ENCODE assay signal across 24 cellular contexts in genomic region chr6:40371621-40372020, GRCh38.
DNase-seq lines count a peak whose midpoint lies in the region; ATAC-seq, FAIRE-seq and TF ChIP-seq lines count a peak whose summit lies in the region.
"Had no signal": no experiment of that assay in that cellular context is flagged by ENCODE, and none has a peak within 500 bp of the region (broad histone marks: within the 10 kb centered on the region; RNA-seq: fewer than 3 reads in every experiment).

No MANE protein-coding gene starts in this region.

- no peak for FAIRE-seq in bronchial epithelial cell (lab: Jason Lieb, UNC)
- FAIRE-seq: endothelial cell of umbilical vein, GM12892 had no signal

- no peaks in the 10 kb centered on the region for H3K36me3 ChIP-seq in bronchial epithelial cell (ENCODE audit: control insufficient read depth, insufficient read depth, low read length)
- H3K36me3 ChIP-seq: BLaER1 treated with 17β-estradiol and CSF1 and Interleukin-3, amounts not matched to agents 10 nM and 100 nM; MG63; pancreas had no signal

- no peak overlapping the region for H3K4me3 ChIP-seq in bronchial epithelial cell (ENCODE audit: low read depth, low read length)
- H3K4me3 ChIP-seq: BLaER1 treated with 17β-estradiol and CSF1 and Interleukin-3, amounts not matched to agents 10 nM and 100 nM; body of pancreas; MG63; pancreas had no signal

- peaks cover 31% of the 10 kb centered on the region for H3K4me1 Mint-ChIP-seq in activated naive CD8-positive, alpha-beta T cell treated with anti-CD3 and anti-CD28 coated beads, Interleukin-2, amount 10 ng/mL, durations not matched to agents 7 days and 5 days
- H3K4me1 Mint-ChIP-seq in activated naive CD8-positive, alpha-beta T cell treated with anti-CD3 and anti-CD28 coated beads for 36 hours: peaks cover 4% of the 10 kb centered on the region
- H3K4me1 Mint-ChIP-seq in T-helper 2 cell treated with Interferon-gamma antibody and Interleukin-4, amounts not matched to agents 5 μg/mL and 100 μg/mL, for 36 hours (ENCODE audit: low read depth): peaks cover 40% of the 10 kb centered on the region
- H3K4me1 Mint-ChIP-seq in natural killer cell treated with Interleukin-12 subunit alpha and Interleukin-12 subunit beta and Interleukin-15 and Interleukin-18, amount 100 ng/mL, for 72 hours (ENCODE audit: low read depth in 2 of 2): peaks cover 48 to 67% of the 10 kb centered on the region in 2 donors
- H3K4me1 Mint-ChIP-seq: H9; neural crest cell; stimulated activated memory B cell treated with anti-CD40 and anti-IgM and Interleukin-4, amounts not matched to agents 10 μg/mL and 1 μg/mL and 100 μg/mL, for 72 hours had no signal

- POLR2A ChIA-PET in activated naive CD8-positive, alpha-beta T cell treated with anti-CD3 and anti-CD28 coated beads, Interleukin-2, amount 10 ng/mL, durations not matched to agents 7 days and 5 days (lab: Charles Lee): interaction anchor here (1.7 kb wide), 1 partner anchor 16 kb away, joined by 3 read pairs; no protein-coding TSS in a partner anchor

- DNase-seq in activated naive CD8-positive, alpha-beta T cell treated with anti-CD3 and anti-CD28 coated beads, Interleukin-2, amount 10 ng/mL, durations not matched to agents 7 days and 5 days: no peak
- DNase-seq in activated naive CD8-positive, alpha-beta T cell treated with anti-CD3 and anti-CD28 coated beads for 36 hours: no peak
- no peak for DNase-seq in T-helper 2 cell treated with Interferon-gamma antibody and Interleukin-4, amounts not matched to agents 5 μg/mL and 100 μg/mL, for 36 hours (ENCODE audit: low spot score)
- DNase-seq in bronchial epithelial cell (ENCODE audit: low read depth) (peak; percentile 89), NCI-H1417 treated with DMSO at 0.1 percent for 48 hours (lab: John Stamatoyannopoulos, UW) (no peak), NCI-H446 (lab: John Stamatoyannopoulos, UW) (no peak), NCI-H2227 treated with DMSO at 0.1 percent for 48 hours (lab: John Stamatoyannopoulos, UW) (no peak)
- DNase-seq in natural killer cell treated with Interleukin-12 subunit alpha and Interleukin-12 subunit beta and Interleukin-15 and Interleukin-18, amount 100 ng/mL, for 72 hours (ENCODE audit: low spot score): no peak
- DNase-seq: activated CD4-positive, CD25-positive, alpha-beta regulatory T cell treated with anti-CD3 and anti-CD28 coated beads, Interleukin-2, amount 50 U/mL, for 72 hours; activated effector memory CD4-positive, alpha-beta T cell treated with Interleukin-2 at 50 U/mL for 16 hours; body of pancreas; H9; KG1; MG63; NCI-H1105 treated with DMSO at 0.1 percent for 48 hours; NCI-H2029 treated with DMSO at 0.1 percent for 48 hours; NCI-H69; pancreas; SHP77 had no signal

- peaks cover 32% of the 10 kb centered on the region for H3K36me3 Mint-ChIP-seq in activated naive CD8-positive, alpha-beta T cell treated with anti-CD3 and anti-CD28 coated beads, Interleukin-2, amount 10 ng/mL, durations not matched to agents 7 days and 5 days
- H3K36me3 Mint-ChIP-seq in activated naive CD8-positive, alpha-beta T cell treated with anti-CD3 and anti-CD28 coated beads for 36 hours: no peaks in the 10 kb centered on the region
- H3K36me3 Mint-ChIP-seq in T-helper 2 cell treated with Interferon-gamma antibody and Interleukin-4, amounts not matched to agents 5 μg/mL and 100 μg/mL, for 36 hours (ENCODE audit: low read depth): peaks cover 22% of the 10 kb centered on the region
- H3K36me3 Mint-ChIP-seq in natural killer cell treated with Interleukin-12 subunit alpha and Interleukin-12 subunit beta and Interleukin-15 and Interleukin-18, amount 100 ng/mL, for 72 hours: peaks cover 42% of the 10 kb centered on the region
- H3K36me3 Mint-ChIP-seq: stimulated activated memory B cell treated with anti-CD40 and anti-IgM and Interleukin-4, amounts not matched to agents 10 μg/mL and 1 μg/mL and 100 μg/mL, for 72 hours had no signal

- peak overlapping the region; percentile 81 for H3K27ac Mint-ChIP-seq in activated naive CD8-positive, alpha-beta T cell treated with anti-CD3 and anti-CD28 coated beads, Interleukin-2, amount 10 ng/mL, durations not matched to agents 7 days and 5 days
- no peak overlapping the region for H3K27ac Mint-ChIP-seq in activated naive CD8-positive, alpha-beta T cell treated with anti-CD3 and anti-CD28 coated beads for 36 hours
- peak overlapping the region; percentile 86 for H3K27ac Mint-ChIP-seq in T-helper 2 cell treated with Interferon-gamma antibody and Interleukin-4, amounts not matched to agents 5 μg/mL and 100 μg/mL, for 36 hours
- H3K27ac Mint-ChIP-seq in natural killer cell treated with Interleukin-12 subunit alpha and Interleukin-12 subunit beta and Interleukin-15 and Interleukin-18, amount 100 ng/mL, for 72 hours: peak overlapping the region; percentile 88 to 97
- H3K27ac Mint-ChIP-seq: H9; stimulated activated memory B cell treated with anti-CD40 and anti-IgM and Interleukin-4, amounts not matched to agents 10 μg/mL and 1 μg/mL and 100 μg/mL, for 72 hours had no signal

- H3K27me3 Mint-ChIP-seq in activated naive CD8-positive, alpha-beta T cell treated with anti-CD3 and anti-CD28 coated beads, Interleukin-2, amount 10 ng/mL, durations not matched to agents 7 days and 5 days: peaks cover 3% of the 10 kb centered on the region
- H3K27me3 Mint-ChIP-seq in activated naive CD8-positive, alpha-beta T cell treated with anti-CD3 and anti-CD28 coated beads for 36 hours: peaks cover 4% of the 10 kb centered on the region
- no peaks in the 10 kb centered on the region for H3K27me3 Mint-ChIP-seq in T-helper 2 cell treated with Interferon-gamma antibody and Interleukin-4, amounts not matched to agents 5 μg/mL and 100 μg/mL, for 36 hours (ENCODE audit: low read depth)
- no peaks in the 10 kb centered on the region for H3K27me3 Mint-ChIP-seq in natural killer cell treated with Interleukin-12 subunit alpha and Interleukin-12 subunit beta and Interleukin-15 and Interleukin-18, amount 100 ng/mL, for 72 hours

- no peak for TF ChIP-seq CTCF in bronchial epithelial cell (IDR thresholded peaks at IDR 0.05; ENCODE audit: insufficient read depth, low read length, severe bottlenecking)

- no peaks in the 10 kb centered on the region for H3K27me3 ChIP-seq in bronchial epithelial cell (ENCODE audit: control insufficient read depth, insufficient read depth, low read length)
- H3K27me3 ChIP-seq: BLaER1 treated with 17β-estradiol and CSF1 and Interleukin-3, amounts not matched to agents 10 nM and 100 nM; body of pancreas; MG63; pancreas had no signal

- H3K4me3 Mint-ChIP-seq in activated naive CD8-positive, alpha-beta T cell treated with anti-CD3 and anti-CD28 coated beads, Interleukin-2, amount 10 ng/mL, durations not matched to agents 7 days and 5 days: peak overlapping the region; percentile 64
- no peak overlapping the region for H3K4me3 Mint-ChIP-seq in activated naive CD8-positive, alpha-beta T cell treated with anti-CD3 and anti-CD28 coated beads for 36 hours
- H3K4me3 Mint-ChIP-seq in T-helper 2 cell treated with Interferon-gamma antibody and Interleukin-4, amounts not matched to agents 5 μg/mL and 100 μg/mL, for 36 hours: peak overlapping the region; percentile 60
- H3K4me3 Mint-ChIP-seq in natural killer cell treated with Interleukin-12 subunit alpha and Interleukin-12 subunit beta and Interleukin-15 and Interleukin-18, amount 100 ng/mL, for 72 hours: peak overlapping the region; percentile 92
- H3K4me3 Mint-ChIP-seq: H9; neural crest cell; stimulated activated memory B cell treated with anti-CD40 and anti-IgM and Interleukin-4, amounts not matched to agents 10 μg/mL and 1 μg/mL and 100 μg/mL, for 72 hours had no signal

- H3K9me3 Mint-ChIP-seq in activated naive CD8-positive, alpha-beta T cell treated with anti-CD3 and anti-CD28 coated beads, Interleukin-2, amount 10 ng/mL, durations not matched to agents 7 days and 5 days: peaks cover 18% of the 10 kb centered on the region
- H3K9me3 Mint-ChIP-seq in activated naive CD8-positive, alpha-beta T cell treated with anti-CD3 and anti-CD28 coated beads for 36 hours: peaks cover 3% of the 10 kb centered on the region
- peaks cover 42% of the 10 kb centered on the region for H3K9me3 Mint-ChIP-seq in T-helper 2 cell treated with Interferon-gamma antibody and Interleukin-4, amounts not matched to agents 5 μg/mL and 100 μg/mL, for 36 hours
- peaks cover 3% of the 10 kb centered on the region for H3K9me3 Mint-ChIP-seq in natural killer cell treated with Interleukin-12 subunit alpha and Interleukin-12 subunit beta and Interleukin-15 and Interleukin-18, amount 100 ng/mL, for 72 hours
- H3K9me3 Mint-ChIP-seq: H9, neural crest cell had no signal

- peak; percentile 56 for ATAC-seq in activated naive CD8-positive, alpha-beta T cell treated with anti-CD3 and anti-CD28 coated beads, Interleukin-2, amount 10 ng/mL, durations not matched to agents 7 days and 5 days (ENCODE audit: low read depth)
- ATAC-seq in natural killer cell treated with Interleukin-12 subunit alpha and Interleukin-12 subunit beta and Interleukin-15 and Interleukin-18, amount 100 ng/mL, for 72 hours: peak; percentile 92 to 93
- ATAC-seq: body of pancreas; pancreas; stimulated activated memory B cell treated with anti-CD40 and anti-IgM and Interleukin-4, amounts not matched to agents 10 μg/mL and 1 μg/mL and 100 μg/mL, for 72 hours had no signal
